In genomic region chr19:45615795-45616708, GRCh38 we compare ENCODE assay signal across 8 cellular contexts. TPM values are rescaled to one million over a fixed set of nuclear protein-coding genes. Genes with fewer than 3 reads are reported as not detected.
DNase-seq lines count a peak whose midpoint lies in the region; ATAC-seq and TF ChIP-seq lines count a peak whose summit lies in the region.

No MANE protein-coding gene starts in this region.

- peak overlapping the region in 1 of 6 donors; percentile 24 for H3K27ac Mint-ChIP-seq in naive B cell

- H3K36me3 ChIP-seq in NT2/D1 (ENCODE audit: insufficient read depth, insufficient read length, low read length) (peaks cover 46% of the 10 kb centered on the region), esophagus (ENCODE audit: control insufficient read depth in 2 of 2, insufficient read depth in 2 of 2, low read length in 1 of 2) (peaks cover 10 to 39% of the 10 kb centered on the region in 2 donors)

- H3K27me3 ChIP-seq in NT2/D1 (ENCODE audit: insufficient read depth, insufficient read length) (no peaks in the 10 kb centered on the region), esophagus (ENCODE audit: control insufficient read depth in 1 of 2, insufficient read depth in 2 of 2, low read length in 2 of 2) (no peaks in the 10 kb centered on the region)

- no peaks in the 10 kb centered on the region for H3K9me3 ChIP-seq in NT2/D1 (ENCODE audit: insufficient read depth, low read length)
- no peaks in the 10 kb centered on the region for H3K9me3 ChIP-seq in esophagus (ENCODE audit: control insufficient read depth in 2 of 2, insufficient read depth in 1 of 2, low read depth in 1 of 2, low read length in 1 of 2)

- H3K4me3 ChIP-seq in HFF-Myc (replicated peaks; ENCODE audit: low read depth, low read length): no peak overlapping the region
- peak overlapping the region; percentile 78 for H3K4me3 ChIP-seq in NT2/D1 (ENCODE audit: insufficient read length, low read depth)
- no peak overlapping the region for H3K4me3 ChIP-seq in esophagus (ENCODE audit: low read depth in 1 of 2, low read length in 2 of 2)

- H3K4me3 Mint-ChIP-seq in naive B cell: no peak overlapping the region

- TF ChIP-seq CTCF in HFF-Myc (IDR thresholded peaks at IDR 0.05; ENCODE audit: low read depth, low read length, missing control alignments): no peak

- H3K4me1 ChIP-seq in NT2/D1 (ENCODE audit: insufficient read depth, insufficient read length) (peaks cover 5% of the 10 kb centered on the region), esophagus (ENCODE audit: control insufficient read depth in 2 of 2, insufficient read depth in 2 of 2, low read length in 1 of 2) (peaks cover 0 to 15% of the 10 kb centered on the region in 2 donors)

- peaks cover 0 to 12% of the 10 kb centered on the region in 2 donors for H3K36me3 Mint-ChIP-seq in naive B cell

- peaks cover 4 to 5% (median 5%) of the 10 kb centered on the region in 3 donors for H3K4me1 Mint-ChIP-seq in naive B cell

- H3K9ac ChIP-seq in NT2/D1 (ENCODE audit: insufficient read length, low read depth): peak overlapping the region; percentile 82

- ATAC-seq in naive B cell (ENCODE audit: low read depth in 2 of 2) (peak; percentile 84 to 92), GM19395 (IDR thresholded peaks at IDR 0.05; ENCODE audit: unreplicated experiment) (no peak)

- WGBS in esophagus, 2 donors: 48 to 60% methylated on average over 37 of the region's 37 CpGs

- no peaks in the 10 kb centered on the region for H3K27me3 Mint-ChIP-seq in naive B cell

- peak overlapping the region; percentile 48 to 72 for H3K27ac ChIP-seq in esophagus (ENCODE audit: low read depth in 2 of 2, low read length in 1 of 2)

- peak; percentile 66 for DNase-seq in CD1c-positive myeloid dendritic cell (ENCODE audit: extremely low spot score)
- peak; percentile 88 for DNase-seq in HFF-Myc (ENCODE audit: extremely low read depth, low read depth)
- DNase-seq in NT2/D1 (ENCODE audit: low read depth, low spot score): peak; percentile 93
- DNase-seq in activated CD8-positive, alpha-beta memory T cell treated with anti-CD3 and anti-CD28 coated beads, Interleukin-2, amount 50 U/mL, for 4 hours: peak; percentile 62
- peak; percentile 41 for DNase-seq in naive B cell
- peak; percentile 69 for DNase-seq in stimulated activated naive CD4-positive, alpha-beta T cell treated with Interleukin-2 at 50 U/mL for 16 hours (lab: John Stamatoyannopoulos, UW)

- H3K9me3 Mint-ChIP-seq in naive B cell: no peaks in the 10 kb centered on the region

RNA-seq across cellular contexts. Expression of gene GPR4, which starts 14.0 kb away (rescaled TPM):
- polyA plus RNA-seq in esophagus (under 1 TPM; 0.83 to 0.85 TPM), naive B cell (ENCODE audit: low read depth in 6 of 6) (not detected)

RNA-seq across cellular contexts. Expression of gene EML2, which starts 23.1 kb away (rescaled TPM):
- 10 to 100 TPM; 55.3 to 56.5 TPM for polyA plus RNA-seq in esophagus
- 10 to 100 TPM in 3 of 6 donors, 1 to 10 TPM in 3; 4.3 to 14.1 (median 10.3) TPM for polyA plus RNA-seq in naive B cell (ENCODE audit: low read depth in 6 of 6)

RNA-seq across cellular contexts. Expression of gene OPA3, which starts 31.4 kb away (rescaled TPM):
- polyA plus RNA-seq in esophagus: 1 to 10 TPM; 4.0 to 4.6 TPM
- polyA plus RNA-seq in naive B cell (ENCODE audit: low read depth in 6 of 6): 10 to 100 TPM in 1 of 6 donors, 1 to 10 TPM in 4, not detected in 1; 5.0 to 14.4 (median 7.8) TPM

RNA-seq across cellular contexts. Expression of gene GIPR, which starts 52.0 kb away (rescaled TPM):
- 1 to 10 TPM in 1 of 2 donors, under 1 TPM in 1; 0.62 to 2.1 TPM for polyA plus RNA-seq in esophagus
- not detected for polyA plus RNA-seq in naive B cell (ENCODE audit: low read depth in 6 of 6)

Comparison
In these comparisons a context has a peak if more than half of its experiments do, and no peak if none do; other contexts are left out.
1. DNase-seq: peak in every context shown above with its lines; median percentile 93 in NT2/D1; 88 in HFF-Myc; 69 in stimulated activated naive CD4-positive, alpha-beta T cell treated with Interleukin-2 at 50 U/mL for 16 hours; 66 in CD1c-positive myeloid dendritic cell; 62 in activated CD8-positive, alpha-beta memory T cell treated with anti-CD3 and anti-CD28 coated beads, Interleukin-2, amount 50 U/mL, for 4 hours; 41 in naive B cell.